ENCODE assay signal across 25 cellular contexts in genomic region chr15:80594091-80594889, GRCh38.
"Had no signal": no experiment of that assay in that cellular context is flagged by ENCODE, and none has a peak within 500 bp of the region (broad histone marks: within the 10 kb centered on the region; RNA-seq: fewer than 3 reads in every experiment).

No MANE protein-coding gene starts in this region.

- H3K79me2 ChIP-seq: hepatocyte, parathyroid adenoma had no signal

- H3K4me1 ChIP-seq: gastroesophageal sphincter, parathyroid adenoma, psoas muscle, spleen, suprapubic skin, tibial artery had no signal

- H3K27ac ChIP-seq: gastroesophageal sphincter, hepatocyte, parathyroid adenoma, psoas muscle, spleen, suprapubic skin, tibial artery had no signal

- H3K9ac ChIP-seq: parathyroid adenoma had no signal

- ATAC-seq: gastroesophageal sphincter, left cardiac atrium, psoas muscle had no signal

- H3K9me3 ChIP-seq: gastroesophageal sphincter, psoas muscle, spleen, suprapubic skin, tibial artery had no signal

- H3K9me3 Mint-ChIP-seq: activated naive CD4-positive, alpha-beta T cell treated with anti-CD3 and anti-CD28 coated beads, Interleukin-2, amount 10 ng/mL, durations not matched to agents 7 days and 5 days; activated T-helper 1 cell treated with anti-CD3 and anti-CD28 coated beads, Interleukin-12 subunit alpha, Interleukin-12 subunit beta, Interleukin-2, Interleukin-4 antibody, amounts not matched to agents 30 ng/mL and 10 ng/mL and 1 ng/mL, durations not matched to agents 14 hours and 24 hours and 36 hours; central memory CD8-positive, alpha-beta T cell; naive B cell had no signal

- H3K4me3 Mint-ChIP-seq: activated naive CD4-positive, alpha-beta T cell treated with anti-CD3 and anti-CD28 coated beads, Interleukin-2, amount 10 ng/mL, durations not matched to agents 7 days and 5 days; activated T-helper 1 cell treated with anti-CD3 and anti-CD28 coated beads, Interleukin-12 subunit alpha, Interleukin-12 subunit beta, Interleukin-2, Interleukin-4 antibody, amounts not matched to agents 30 ng/mL and 10 ng/mL and 1 ng/mL, durations not matched to agents 14 hours and 24 hours and 36 hours; central memory CD8-positive, alpha-beta T cell; mesothelial cell of epicardium; naive B cell; neural crest cell had no signal

- H3K4me3 ChIP-seq: gastroesophageal sphincter, hepatocyte, psoas muscle, spleen, suprapubic skin, tibial artery had no signal

- DNase-seq: activated CD4-positive, alpha-beta T cell treated with anti-CD3 and anti-CD28 coated beads for 4 hours; activated CD4-positive, alpha-beta T cell treated with anti-CD3 and anti-CD28 coated beads, Interleukin-2, amount 50 U/mL, for 4 hours; activated CD8-positive, alpha-beta memory T cell treated with anti-CD3 and anti-CD28 coated beads for 24 hours; activated CD8-positive, alpha-beta memory T cell treated with anti-CD3 and anti-CD28 coated beads, Interleukin-2, amount 50 U/mL, for 4 hours; activated gamma-delta T cell; activated naive CD4-positive, alpha-beta T cell treated with anti-CD3 and anti-CD28 coated beads, Interleukin-2, amount 10 ng/mL, durations not matched to agents 7 days and 5 days; activated T-cell treated with anti-CD3 and anti-CD28 coated beads, Interleukin-2, amount 50 U/mL, for 1 hour; amygdala; effector CD8-positive, alpha-beta T cell; left cardiac atrium; mammary epithelial cell; naive B cell; occipital lobe; psoas muscle; spleen; stimulated activated naive CD4-positive, alpha-beta T cell had no signal

- H3K27ac Mint-ChIP-seq: activated naive CD4-positive, alpha-beta T cell treated with anti-CD3 and anti-CD28 coated beads, Interleukin-2, amount 10 ng/mL, durations not matched to agents 7 days and 5 days; activated T-helper 1 cell treated with anti-CD3 and anti-CD28 coated beads, Interleukin-12 subunit alpha, Interleukin-12 subunit beta, Interleukin-2, Interleukin-4 antibody, amounts not matched to agents 30 ng/mL and 10 ng/mL and 1 ng/mL, durations not matched to agents 14 hours and 24 hours and 36 hours; mesothelial cell of epicardium had no signal

- H3K4me1 Mint-ChIP-seq: activated naive CD4-positive, alpha-beta T cell treated with anti-CD3 and anti-CD28 coated beads, Interleukin-2, amount 10 ng/mL, durations not matched to agents 7 days and 5 days; central memory CD8-positive, alpha-beta T cell; naive B cell had no signal

- H3K4me2 ChIP-seq: hepatocyte had no signal

- H3K36me3 ChIP-seq: spleen, suprapubic skin had no signal

- H3K27me3 ChIP-seq: gastroesophageal sphincter, hepatocyte, spleen, suprapubic skin, tibial artery had no signal

- H2AFZ ChIP-seq: hepatocyte, parathyroid adenoma had no signal

- H3K36me3 Mint-ChIP-seq: activated naive CD4-positive, alpha-beta T cell treated with anti-CD3 and anti-CD28 coated beads, Interleukin-2, amount 10 ng/mL, durations not matched to agents 7 days and 5 days; naive B cell had no signal
